ENCODE assay signal across 17 cellular contexts in the genomic region with DNA sequence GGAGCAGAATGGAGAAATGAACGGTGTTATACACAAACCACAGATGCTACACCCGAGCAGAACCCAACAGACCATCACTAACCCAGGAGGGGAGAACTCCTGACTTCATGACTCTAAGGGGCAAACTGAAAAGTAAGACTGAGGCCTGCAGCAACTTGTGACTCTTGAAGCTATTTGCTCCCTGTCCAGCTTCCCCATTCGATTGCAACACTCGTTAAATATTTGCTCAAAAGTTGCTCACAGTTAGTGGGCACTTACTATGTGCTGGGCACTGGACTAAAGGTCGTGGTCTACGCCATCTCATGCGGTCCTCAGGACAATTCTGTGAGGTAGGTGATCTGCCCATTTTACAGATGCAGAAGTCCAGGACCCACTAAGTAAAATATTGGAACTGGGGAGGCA. TPM values are rescaled to one million over a fixed set of nuclear protein-coding genes. Genes with fewer than 3 reads are reported as not detected.
DNase-seq lines count a peak whose midpoint lies in the region; ATAC-seq, FAIRE-seq and TF ChIP-seq lines count a peak whose summit lies in the region.
"Had no signal": no experiment of that assay in that cellular context is flagged by ENCODE, and none has a peak within 500 bp of the region (broad histone marks: within the 10 kb centered on the region; RNA-seq: fewer than 3 reads in every experiment).

No MANE protein-coding gene starts in this region.

- H3K9me3 ChIP-seq in kidney (ENCODE audit: control insufficient read depth in 1 of 2, low read length in 2 of 2), result no peaks in the 10 kb centered on the region
- H3K9me3 ChIP-seq: ascending aorta, esophagus squamous epithelium, spleen had no signal

- no peak for FAIRE-seq in kidney (lab: Jason Lieb, UNC)
- FAIRE-seq: islet of Langerhans had no signal

- H3K9ac ChIP-seq in kidney (ENCODE audit: low read length in 2 of 2), result no peak overlapping the region
- H3K9ac ChIP-seq: GM23248 had no signal

- intact Hi-C loops in kidney (cut with DNase I), result no loop called here

- H3K36me3 ChIP-seq in kidney (ENCODE audit: control insufficient read depth in 1 of 2, insufficient read depth in 2 of 2, low read length in 2 of 2), result no peaks in the 10 kb centered on the region
- H3K36me3 ChIP-seq: ascending aorta, esophagus squamous epithelium, spleen had no signal

- no peak for TF ChIP-seq POLR2A in NB4 (IDR thresholded peaks at IDR 0.05; ENCODE audit: extremely low read depth, insufficient read length)

- no peak overlapping the region for H3K27ac ChIP-seq in kidney (ENCODE audit: low read depth in 2 of 2, low read length in 2 of 2)
- H3K27ac ChIP-seq: ascending aorta, esophagus squamous epithelium, GM23248, SK-N-MC, VCaP had no signal

- no peak overlapping the region for H3K4me3 ChIP-seq in NB4 (ENCODE audit: low read depth, low read length)
- H3K4me3 ChIP-seq in kidney (ENCODE audit: low read length in 2 of 2), result no peak overlapping the region
- H3K4me3 ChIP-seq: ascending aorta, esophagus squamous epithelium, GM23248, SK-N-MC, spleen had no signal

- peak; percentile 52 for ATAC-seq in GM19467 (IDR thresholded peaks at IDR 0.05; ENCODE audit: unreplicated experiment)
- ATAC-seq in GM18870 (IDR thresholded peaks at IDR 0.05; ENCODE audit: unreplicated experiment), result no peak
- ATAC-seq: CD8-positive, alpha-beta T cell had no signal

- peak; percentile 59 for DNase-seq in NB4 (ENCODE audit: low read depth)
- DNase-seq in kidney, result peak; percentile 4
- no peak for DNase-seq in T-helper 1 cell
- DNase-seq in GM19240 (ENCODE audit: insufficient read length, low spot score), result no peak
- DNase-seq in DMS114 treated with DMSO at 0.1 percent for 48 hours (lab: John Stamatoyannopoulos, UW; ENCODE audit: unreplicated experiment), result no peak
- DNase-seq: activated effector memory CD4-positive, alpha-beta T cell treated with anti-CD3 and anti-CD28 coated beads, Interleukin-2, amount 50 U/mL, for 16 hours; CD8-positive, alpha-beta T cell; cortex of kidney; esophagus squamous epithelium; GM23248; spleen had no signal

- TF ChIP-seq CTCF in NB4 (IDR thresholded peaks at IDR 0.05; ENCODE audit: low read depth, low read length) (no peak), kidney (IDR thresholded peaks at IDR 0.05; ENCODE audit: borderline replicate concordance, extremely low read depth, insufficient read depth) (no peak)

- no peaks in the 10 kb centered on the region for H3K4me1 ChIP-seq in kidney (ENCODE audit: control insufficient read depth in 1 of 2, insufficient read depth in 1 of 2, low read depth in 1 of 2, low read length in 2 of 2)
- H3K4me1 ChIP-seq: ascending aorta had no signal

RNA-seq across cellular contexts. Expression of a gene that starts 9.5 kb away (rescaled TPM):
- 26.8 TPM for total RNA-seq in kidney
- 33.2 TPM for polyA plus RNA-seq in kidney (ENCODE audit: insufficient read depth, low read depth, low replicate concordance)
- total RNA-seq: ascending aorta had no signal

Comparison
In these comparisons a context has a peak if more than half of its experiments do, and no peak if none do; other contexts are left out.
1. DNase-seq: peak in NB4 (single experiment) and kidney (single experiment); none in T-helper 1 cell (0 of 5), GM19240 (single experiment) and DMS114 treated with DMSO at 0.1 percent for 48 hours (single experiment).